ENCODE assay signal across 8 cellular contexts in genomic region chr2:20446280-20446916, GRCh38. TPM values are rescaled to one million over a fixed set of nuclear protein-coding genes. Genes with fewer than 3 reads are reported as not detected.
DNase-seq lines count a peak whose midpoint lies in the region; ATAC-seq, FAIRE-seq and TF ChIP-seq lines count a peak whose summit lies in the region.

No MANE protein-coding gene starts in this region.

- H3K9me2 ChIP-seq in OCI-LY7 (ENCODE audit: insufficient read depth, low read length), result no peaks in the 10 kb centered on the region

- POLR2A ChIA-PET in OCI-LY7 (lab: Charles Lee), result interaction anchor here (0.9 kb wide), 1 partner anchor 10 kb away, joined by 3 read pairs; no protein-coding TSS in a partner anchor
- POLR2A ChIA-PET in endothelial cell of umbilical vein (lab: Charles Lee), result interaction anchor here (0.7 to 7.6 kb wide), 44 partner anchors 9 to 691 kb away, joined by 3 to 310 read pairs (median 5); partner anchors contain the start of gene HS1BP3

- CTCF ChIA-PET in OCI-LY7 (lab: Charles Lee; ENCODE audit: unreplicated experiment) (interaction anchor here (1.3 kb wide), 1 partner anchor 197 kb away, joined by 3 read pairs; no protein-coding TSS in a partner anchor), endothelial cell of umbilical vein (lab: Charles Lee) (interaction anchor here (1.1 to 2.1 kb wide), 14 partner anchors 14 to 204 kb away, joined by 3 to 21 read pairs (median 5); partner anchors contain the start of gene HS1BP3)

- H3K36me3 ChIP-seq in OCI-LY7 (ENCODE audit: insufficient read depth, low read length), result no peaks in the 10 kb centered on the region
- peaks cover 2 to 15% of the 10 kb centered on the region in 2 experiments for H3K36me3 ChIP-seq in endothelial cell of umbilical vein (ENCODE audit: control insufficient read depth in 2 of 2, extremely low read depth in 1 of 2, insufficient read depth in 2 of 2, low read length in 2 of 2)
- peaks cover 4% of the 10 kb centered on the region for H3K36me3 ChIP-seq in neuron (ENCODE audit: insufficient read depth, low read length)

- H2AFZ ChIP-seq in OCI-LY7 (ENCODE audit: low read length) (no peak overlapping the region), endothelial cell of umbilical vein (ENCODE audit: low read depth, low read length) (no peak overlapping the region), neuron (ENCODE audit: low read depth, low read length) (no peak overlapping the region)

- BruUV-seq in OCI-LY7 (replicated peaks; lab: Mats Ljungman, UMichigan) (no TSS peak), endothelial cell of umbilical vein (replicated peaks; lab: Mats Ljungman, UMichigan) (TSS peak; percentile 76)

- FAIRE-seq in endothelial cell of umbilical vein (lab: Jason Lieb, UNC), result no peak
- no peak for FAIRE-seq in GM12891 (lab: Jason Lieb, UNC)

- intact Hi-C loops in OCI-LY7 (cut with micrococcal nuclease; ENCODE audit: unreplicated experiment) (no loop called here), endothelial cell of umbilical vein (cut with micrococcal nuclease) (loop anchor here (10.0 kb wide), 1 partner anchor 378 kb away; the partner anchor contains the start of gene LDAH)

- no peaks in the 10 kb centered on the region for H3K9me3 ChIP-seq in OCI-LY7 (ENCODE audit: low read length)
- no peaks in the 10 kb centered on the region for H3K9me3 ChIP-seq in endothelial cell of umbilical vein (replicated peaks; ENCODE audit: control insufficient read depth, insufficient read depth, low read length)
- H3K9me3 ChIP-seq in neuron (ENCODE audit: low read length), result no peaks in the 10 kb centered on the region

- H3K4me2 ChIP-seq in OCI-LY7 (ENCODE audit: low read length), result peak overlapping the region; percentile 53
- H3K4me2 ChIP-seq in endothelial cell of umbilical vein (ENCODE audit: insufficient read depth, low read length), result peak overlapping the region; percentile 86

- no peaks in the 10 kb centered on the region for H3K27me3 ChIP-seq in endothelial cell of umbilical vein (ENCODE audit: control insufficient read depth in 2 of 2, insufficient read depth in 2 of 2, low read length in 2 of 2)
- H3K27me3 ChIP-seq in neuron (ENCODE audit: insufficient read depth, low read length), result no peaks in the 10 kb centered on the region

- peak overlapping the region; percentile 89 for H3K9ac ChIP-seq in endothelial cell of umbilical vein (replicated peaks; ENCODE audit: extremely low read depth, insufficient read depth, low read length)

- H3K79me2 ChIP-seq in OCI-LY7 (ENCODE audit: insufficient read depth, low read depth, low read length) (no peaks in the 10 kb centered on the region), endothelial cell of umbilical vein (ENCODE audit: control insufficient read depth, insufficient read depth, low read length) (peaks cover 35% of the 10 kb centered on the region)

- H3K4me3 ChIP-seq in OCI-LY7 (ENCODE audit: low read depth, low read length, poor library complexity, severe bottlenecking) (peak overlapping the region; percentile 55), endothelial cell of umbilical vein (replicated peaks in 1 of 3; ENCODE audit: insufficient read depth in 1 of 3, low read depth in 1 of 3, low read length in 3 of 3) (peak overlapping the region; percentile 60 to 66 (median 65)), neuron (ENCODE audit: low read length) (peak overlapping the region; percentile 78)

- dilution Hi-C loops in endothelial cell of umbilical vein (cut with MboI; ENCODE audit: extremely low pct_ligation_motif_present, low sequenced_read_pairs), result loop anchor here (10.0 kb wide), 1 partner anchor 188 kb away; no protein-coding TSS in a partner anchor

- no peak for TF ChIP-seq CTCF in OCI-LY7 (conservative IDR thresholded peaks at IDR 0.05; ENCODE audit: low read length)
- TF ChIP-seq CTCF in endothelial cell of umbilical vein (IDR thresholded peaks at IDR 0.05; ENCODE audit: extremely low read depth in 1 of 2, insufficient read depth in 1 of 2, low read depth in 1 of 2, low read length in 2 of 2), result no peak

- H3K27ac ChIP-seq in OCI-LY7 (ENCODE audit: low read depth, low read length, poor library complexity, severe bottlenecking) (no peak overlapping the region), endothelial cell of umbilical vein (ENCODE audit: insufficient read depth, low read depth, low read length) (peak overlapping the region; percentile 79)

- H4K20me1 ChIP-seq in OCI-LY7 (ENCODE audit: insufficient read depth, low read length) (no peaks in the 10 kb centered on the region), endothelial cell of umbilical vein (replicated peaks; ENCODE audit: control insufficient read depth, extremely low read depth, insufficient read depth, low read length) (no peaks in the 10 kb centered on the region)

- no peaks in the 10 kb centered on the region for H3K9me1 ChIP-seq in endothelial cell of umbilical vein (replicated peaks; ENCODE audit: control insufficient read depth, extremely low read depth, insufficient read depth, low read length)

- TF ChIP-seq POLR2A in endothelial cell of umbilical vein (IDR thresholded peaks at IDR 0.05; ENCODE audit: low read depth, low read length) (no peak), GM12891 (IDR thresholded peaks at IDR 0.05; ENCODE audit: low read depth, low read length) (no peak)

- DNase-seq in CD1c-positive myeloid dendritic cell (ENCODE audit: extremely low spot score) (peak; percentile 46), OCI-LY7 (ENCODE audit: low spot score) (no peak), endothelial cell of umbilical vein (ENCODE audit: low read depth, low spot score) (no peak), NAMALWA (ENCODE audit: low spot score) (no peak), GM12891 (ENCODE audit: insufficient read length, low spot score) (no peak), NCI-H748 (lab: John Stamatoyannopoulos, UW; ENCODE audit: unreplicated experiment) (no peak)

- ATAC-seq in HG03469 (IDR thresholded peaks at IDR 0.05; ENCODE audit: unreplicated experiment), result no peak

- H3K4me1 ChIP-seq in OCI-LY7 (ENCODE audit: insufficient read depth, low read length, poor library complexity, severe bottlenecking), result peaks cover 3% of the 10 kb centered on the region
- peaks cover 27% of the 10 kb centered on the region for H3K4me1 ChIP-seq in endothelial cell of umbilical vein (ENCODE audit: control insufficient read depth, extremely low read depth, insufficient read depth, low read length)
- peaks cover 31% of the 10 kb centered on the region for H3K4me1 ChIP-seq in neuron (ENCODE audit: insufficient read depth, low read length)

TF ChIP-seq in endothelial cell of umbilical vein, 7 proteins besides CTCF, POLR2A, EP300 and RAD21:
- TF ChIP-seq MAX (IDR thresholded peaks at IDR 0.05; ENCODE audit: insufficient read depth, insufficient read length) (no peak), MYC (IDR thresholded peaks at IDR 0.05; ENCODE audit: low read depth, low read length) (no peak), EZH2 (IDR thresholded peaks at IDR 0.05; ENCODE audit: borderline replicate concordance, low read depth, low read length, severe bottlenecking) (no peak), FOS (IDR thresholded peaks at IDR 0.05; ENCODE audit: borderline replicate concordance, insufficient read depth, low read length) (no peak), POLR2AphosphoS5 (IDR thresholded peaks at IDR 0.05; ENCODE audit: insufficient read depth, low read depth, low read length) (no peak), JUN (IDR thresholded peaks at IDR 0.05; ENCODE audit: borderline replicate concordance, insufficient read depth, insufficient read length, low read depth) (no peak), GATA2 (IDR thresholded peaks at IDR 0.05; ENCODE audit: insufficient read depth, insufficient read length, low read depth, low read length) (no peak)

TF ChIP-seq in GM12891, 5 proteins besides CTCF, POLR2A, EP300 and RAD21:
- no peak for TF ChIP-seq SPI1 (IDR thresholded peaks at IDR 0.05; ENCODE audit: low read depth, low read length)

RNA-seq across cellular contexts. Expression of gene RHOB, which starts 0.5 kb away (rescaled TPM):
- total RNA-seq in OCI-LY7 (2014; rRNA removed; shearing (Covaris generic)), result 0.15 TPM in 1 of 2 replicates, not detected in the other
- total RNA-seq in OCI-LY7 (2022), result 0.36 TPM in 1 of 2 replicates, not detected in the other
- total RNA-seq in endothelial cell of umbilical vein, result 830 and 937 TPM in 2 replicates
- 1,101 and 1,250 TPM in 2 replicates for polyA plus RNA-seq in endothelial cell of umbilical vein
- 523 and 798 TPM in 2 replicates for polyA plus RNA-seq in endothelial cell of umbilical vein (2011; cell fraction: cytosol; rRNA removed)
- 517 and 555 TPM in 2 replicates for polyA plus RNA-seq in endothelial cell of umbilical vein (2011; cell fraction: nucleus; rRNA removed)
- 507 and 871 TPM in 2 replicates for polyA plus RNA-seq in endothelial cell of umbilical vein (2012)
- 476 and 592 TPM in 2 replicates for polyA minus RNA-seq in endothelial cell of umbilical vein
- 265 TPM for polyA minus RNA-seq in endothelial cell of umbilical vein (2011; cell fraction: cytosol; rRNA and poly(A)+ RNA removed)
- 333 and 638 TPM in 2 replicates for polyA minus RNA-seq in endothelial cell of umbilical vein (2011; cell fraction: nucleus; rRNA and poly(A)+ RNA removed)
- 12.7 TPM for polyA plus RNA-seq in GM12891 (2012; ENCODE audit: low read depth, missing spikeins)

Comparison
In these comparisons a context has a peak if more than half of its experiments do, and no peak if none do; other contexts are left out.
1. RNA of gene RHOB, which starts 0.5 kb away (total RNA-seq): 830 to 937 TPM in endothelial cell of umbilical vein; 0.15 to 0.36 TPM in OCI-LY7; every median in the first group is over 100 times any median in the second.
2. Peak in every context shown above with its lines, with median percentiles within 50 percentile points of each other: H3K4me3 ChIP-seq.